Comparison of ENCODE assay signal across 8 cellular contexts in the genomic region with DNA sequence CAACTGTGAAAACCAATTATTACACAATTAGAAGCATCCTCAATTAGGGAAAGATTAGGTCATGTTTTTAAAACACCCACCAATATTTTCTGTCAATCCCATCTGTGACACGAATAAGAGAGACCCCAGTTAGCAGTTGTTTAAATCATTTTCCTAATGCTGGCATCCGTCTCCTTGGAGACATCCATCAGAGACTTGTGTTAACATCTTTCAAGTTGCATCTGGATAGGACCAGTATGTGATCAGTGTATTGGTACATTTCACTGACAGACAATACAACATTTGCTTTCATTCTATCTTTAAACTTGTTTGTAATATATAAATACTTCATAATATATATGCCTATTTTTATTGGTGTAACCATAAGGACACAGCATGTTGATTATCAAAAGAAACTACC.
"Had no signal": no experiment of that assay in that cellular context is flagged by ENCODE, and none has a peak within 500 bp of the region (broad histone marks: within the 10 kb centered on the region; RNA-seq: fewer than 3 reads in every experiment).

No MANE protein-coding gene starts in this region.

- H3K9me3 ChIP-seq: HAP-1 had no signal

- H3K27ac ChIP-seq: GM23248, HL-60 had no signal

- DNase-seq: GM23248, GOT3, H7, HFFc6, IMR-90 had no signal

- H3K36me3 ChIP-seq: HAP-1 had no signal

- H3K9ac ChIP-seq: GM23248 had no signal

- H3K4me3 ChIP-seq: GM23248, HAP-1, K562 had no signal

- H2AFZ ChIP-seq: GM23248 had no signal
